In genomic region chr5:14560091-14560595, GRCh38 we compare ENCODE assay signal across 10 cellular contexts. TPM values are rescaled to one million over a fixed set of nuclear protein-coding genes. Genes with fewer than 3 reads are reported as not detected.
DNase-seq lines count a peak whose midpoint lies in the region; ATAC-seq and TF ChIP-seq lines count a peak whose summit lies in the region.
"Had no signal": no experiment of that assay in that cellular context is flagged by ENCODE, and none has a peak within 500 bp of the region (broad histone marks: within the 10 kb centered on the region; RNA-seq: fewer than 3 reads in every experiment).

No MANE protein-coding gene starts in this region.

- peak overlapping the region; percentile 78 to 82 (median 80) for H3K27ac ChIP-seq in transverse colon

- ATAC-seq in activated T-helper 17 cell treated with anti-CD3 and anti-CD28 coated beads, Interleukin-2, amount 50 U/mL, for 72 hours (replicated peaks) = peak; percentile 24
- ATAC-seq in HG03469 (IDR thresholded peaks at IDR 0.05; ENCODE audit: unreplicated experiment) (no peak), HG02610 (IDR thresholded peaks at IDR 0.05; ENCODE audit: unreplicated experiment) (no peak)
- ATAC-seq: HCT116 had no signal

- no peak for TF ChIP-seq POLR2A in transverse colon (IDR thresholded peaks at IDR 0.05)

- no peaks in the 10 kb centered on the region for H3K9me3 ChIP-seq in transverse colon

- H3K36me3 ChIP-seq in transverse colon = no peaks in the 10 kb centered on the region

- no peaks in the 10 kb centered on the region for H3K9me3 Mint-ChIP-seq in activated naive CD4-positive, alpha-beta T cell treated with anti-CD3 and anti-CD28 coated beads for 36 hours
- H3K9me3 Mint-ChIP-seq in activated T-helper 17 cell treated with anti-CD3 and anti-CD28 coated beads, Interleukin-2, amount 50 U/mL, for 72 hours = no peaks in the 10 kb centered on the region

- no peak for TF ChIP-seq CTCF in transverse colon (IDR thresholded peaks at IDR 0.05)

- H3K4me1 Mint-ChIP-seq in activated naive CD4-positive, alpha-beta T cell treated with anti-CD3 and anti-CD28 coated beads for 36 hours (ENCODE audit: low read depth) = peaks cover 14% of the 10 kb centered on the region
- H3K4me1 Mint-ChIP-seq in activated T-helper 17 cell treated with anti-CD3 and anti-CD28 coated beads, Interleukin-2, amount 50 U/mL, for 72 hours = peaks cover 7% of the 10 kb centered on the region

- H3K27me3 ChIP-seq in transverse colon = no peaks in the 10 kb centered on the region

- no peaks in the 10 kb centered on the region for H3K36me3 Mint-ChIP-seq in activated naive CD4-positive, alpha-beta T cell treated with anti-CD3 and anti-CD28 coated beads for 36 hours (ENCODE audit: low read depth)
- no peaks in the 10 kb centered on the region for H3K36me3 Mint-ChIP-seq in activated T-helper 17 cell treated with anti-CD3 and anti-CD28 coated beads, Interleukin-2, amount 50 U/mL, for 72 hours (ENCODE audit: low read depth)

- peak; percentile 10 for DNase-seq in activated naive CD4-positive, alpha-beta T cell treated with anti-CD3 and anti-CD28 coated beads for 36 hours
- DNase-seq in activated naive CD4-positive, alpha-beta T cell treated with Interleukin-2 at 50 U/mL for 16 hours = no peak
- DNase-seq in NCI-H2171 (lab: John Stamatoyannopoulos, UW) = peak; percentile 98
- DNase-seq in transverse colon = peak; percentile 70
- DNase-seq in CD1c-positive myeloid dendritic cell (ENCODE audit: extremely low spot score) = no peak
- DNase-seq: activated effector memory CD4-positive, alpha-beta T cell treated with anti-CD3 and anti-CD28 coated beads, Interleukin-2, amount 50 U/mL, for 16 hours had no signal

- in situ Hi-C loops in transverse colon (cut with MboI; ENCODE audit: low pct_ligation_motif_present in 1 of 4, low pct_unique_long_range_greater_than_20kb in 1 of 4, low sequenced_read_pairs in 3 of 4) = no loop called here

- intact Hi-C loops in activated naive CD4-positive, alpha-beta T cell treated with anti-CD3 and anti-CD28 coated beads for 36 hours (cut with micrococcal nuclease) = no loop called here
- intact Hi-C loops in transverse colon (cut with DNase I; ENCODE audit: low total_unique reads) = no loop called here

- CTCF ChIA-PET in activated naive CD4-positive, alpha-beta T cell treated with anti-CD3 and anti-CD28 coated beads for 36 hours (lab: Charles Lee) = interaction anchor here (0.8 kb wide), 1 partner anchor 24 kb away, joined by 4 read pairs; no protein-coding TSS in a partner anchor

- WGBS in transverse colon (ENCODE audit: low coverage in 1 of 2), 2 donors = 3 to 24% methylated on average over 4 to 10 of the region's 10 CpGs

- no peaks in the 10 kb centered on the region for H3K27me3 Mint-ChIP-seq in activated naive CD4-positive, alpha-beta T cell treated with anti-CD3 and anti-CD28 coated beads for 36 hours (ENCODE audit: low read depth)
- no peaks in the 10 kb centered on the region for H3K27me3 Mint-ChIP-seq in activated T-helper 17 cell treated with anti-CD3 and anti-CD28 coated beads, Interleukin-2, amount 50 U/mL, for 72 hours

- peaks cover 3 to 55% (median 41%) of the 10 kb centered on the region in 4 donors for H3K4me1 ChIP-seq in transverse colon

- no peak for TF ChIP-seq EP300 in transverse colon (IDR thresholded peaks at IDR 0.05; ENCODE audit: low read depth)

- peak overlapping the region; percentile 31 for H3K4me3 Mint-ChIP-seq in activated naive CD4-positive, alpha-beta T cell treated with anti-CD3 and anti-CD28 coated beads for 36 hours
- peak overlapping the region; percentile 39 for H3K4me3 Mint-ChIP-seq in activated T-helper 17 cell treated with anti-CD3 and anti-CD28 coated beads, Interleukin-2, amount 50 U/mL, for 72 hours

- H3K4me3 ChIP-seq in transverse colon = no peak overlapping the region

- H3K27ac Mint-ChIP-seq in activated naive CD4-positive, alpha-beta T cell treated with anti-CD3 and anti-CD28 coated beads for 36 hours = no peak overlapping the region
- no peak overlapping the region for H3K27ac Mint-ChIP-seq in activated T-helper 17 cell treated with anti-CD3 and anti-CD28 coated beads, Interleukin-2, amount 50 U/mL, for 72 hours

RNA-seq across cellular contexts. Expression of gene OTULINL, which starts 21.4 kb away (rescaled TPM):
- total RNA-seq in activated naive CD4-positive, alpha-beta T cell treated with anti-CD3 and anti-CD28 coated beads for 36 hours = 10 to 100 TPM in 1 of 2 experiments, 1 to 10 TPM in 1; 9.1 to 10.6 TPM
- total RNA-seq in activated T-helper 17 cell treated with anti-CD3 and anti-CD28 coated beads, Interleukin-2, amount 50 U/mL, for 72 hours = 10 to 100 TPM; 15.8 to 19.0 TPM
- total RNA-seq in transverse colon = 10 to 100 TPM in 3 of 4 donors, 1 to 10 TPM in 1; 6.2 to 61.0 (median 27.3) TPM

Comparison
In these comparisons a context has a peak if more than half of its experiments do, and no peak if none do; other contexts are left out.
1. DNase-seq: peak in activated naive CD4-positive, alpha-beta T cell treated with anti-CD3 and anti-CD28 coated beads for 36 hours (single experiment), NCI-H2171 (single experiment) and transverse colon (single experiment); none in activated naive CD4-positive, alpha-beta T cell treated with Interleukin-2 at 50 U/mL for 16 hours (single experiment) and CD1c-positive myeloid dendritic cell (single experiment).